In genomic region chr14:21092147-21093011, GRCh38 we compare ENCODE assay signal across 1 cellular context.
TF ChIP-seq lines count a peak whose summit lies in the region.

No MANE protein-coding gene starts in this region.

TF ChIP-seq in GM12878, 131 proteins besides CTCF, POLR2A, EP300 and RAD21 (continued from another document and continues in another):
- TF ChIP-seq TBL1XR1 (IDR thresholded peaks at IDR 0.05; ENCODE audit: low read depth, low read length) = peak; percentile 77; the same call in 1 of the 2 replicates
- TF ChIP-seq PRDM15 (CRISPR knock-in tag; IDR thresholded peaks at IDR 0.05) = no peak
- TF ChIP-seq ATF3 (IDR thresholded peaks at IDR 0.05; ENCODE audit: borderline replicate concordance, extremely low read depth, low read depth, low read length) = peak; percentile 88
- no peak for TF ChIP-seq ATF7 (IDR thresholded peaks at IDR 0.05; ENCODE audit: low read depth)
- TF ChIP-seq RBBP5 (conservative IDR thresholded peaks at IDR 0.05) = no peak
- TF ChIP-seq ZNF207 (IDR thresholded peaks at IDR 0.05; ENCODE audit: borderline replicate concordance) = 0 out of 2 replicates have a peak, but pooled peaks have one; percentile 47
- TF ChIP-seq TCF3 (IDR thresholded peaks at IDR 0.05; ENCODE audit: borderline replicate concordance, insufficient read depth, low read depth, low read length) = peak; percentile 56; the same call in 1 of the 2 replicates
- TF ChIP-seq SPI1 (IDR thresholded peaks at IDR 0.05; ENCODE audit: borderline replicate concordance, insufficient read depth, low read depth, low read length) = no peak
- TF ChIP-seq NFYA (IDR thresholded peaks at IDR 0.05; ENCODE audit: borderline replicate concordance, low read depth, low read length) = peak; percentile 33; the same call in 1 of the 2 replicates
- TF ChIP-seq CEBPZ (IDR thresholded peaks at IDR 0.05; ENCODE audit: low read depth, low read length) = no peak
- TF ChIP-seq MAX (IDR thresholded peaks at IDR 0.05; ENCODE audit: low read depth, low read length) = peak; percentile 31; the same call in 1 of the 2 replicates
- no peak for TF ChIP-seq PBX3 (IDR thresholded peaks at IDR 0.05; ENCODE audit: insufficient replicate concordance, low read depth, low read length)
- no peak for TF ChIP-seq USF2 (IDR thresholded peaks at IDR 0.05; ENCODE audit: borderline replicate concordance, low read depth, low read length)
- TF ChIP-seq CUX1 (IDR thresholded peaks at IDR 0.05; ENCODE audit: insufficient replicate concordance, low read depth, low read length) = no peak
- TF ChIP-seq E2F8 (IDR thresholded peaks at IDR 0.05; ENCODE audit: low read depth, partially characterized antibody) = no peak
- 0 out of 2 replicates have a peak, but pooled peaks have one; percentile 46 for TF ChIP-seq NR2F1 (conservative IDR thresholded peaks at IDR 0.05)
- peak; percentile 69; the same call in 1 of the 2 replicates for TF ChIP-seq CREM (IDR thresholded peaks at IDR 0.05; ENCODE audit: low read depth)
- 0 out of 3 replicates have a peak, but pooled peaks of 1 of the 2 experiments have one; percentile 17 for TF ChIP-seq EGR1 (IDR thresholded peaks at IDR 0.05; ENCODE audit: borderline replicate concordance in 1 of 2, low read depth in 2 of 2, low read length in 2 of 2)
- no peak for TF ChIP-seq BCL3 (IDR thresholded peaks at IDR 0.05; ENCODE audit: borderline replicate concordance, insufficient read depth, low read depth, low read length, poor library complexity, severe bottlenecking)
- TF ChIP-seq RCOR1 (conservative IDR thresholded peaks at IDR 0.05; ENCODE audit: low read depth, low read length) = no peak
- peak; percentile 57 for TF ChIP-seq IKZF1 (conservative IDR thresholded peaks at IDR 0.05)
- TF ChIP-seq IRF4 (IDR thresholded peaks at IDR 0.05; ENCODE audit: low read depth, low read length) = peak; percentile 66
- TF ChIP-seq ZBED1 (IDR thresholded peaks at IDR 0.05; ENCODE audit: borderline replicate concordance) = no peak
- no peak for TF ChIP-seq EED (IDR thresholded peaks at IDR 0.05; ENCODE audit: low read depth)
- no peak for TF ChIP-seq IRF5 (IDR thresholded peaks at IDR 0.05; ENCODE audit: borderline replicate concordance)
- TF ChIP-seq ZNF24 (IDR thresholded peaks at IDR 0.05) = peak; percentile 58
- no peak for TF ChIP-seq HDAC2 (IDR thresholded peaks at IDR 0.05)
- TF ChIP-seq RUNX3 (IDR thresholded peaks at IDR 0.05; ENCODE audit: low read length) = peak; percentile 61
- peak; percentile 29; the same call in 1 of the 2 replicates for TF ChIP-seq MXI1 (IDR thresholded peaks at IDR 0.05; ENCODE audit: low read depth, low read length)
- no peak for TF ChIP-seq MTA2 (IDR thresholded peaks at IDR 0.05; ENCODE audit: low read depth)
- TF ChIP-seq ELK1 (IDR thresholded peaks at IDR 0.05; ENCODE audit: low read depth, low read length) = no peak
- no peak for TF ChIP-seq SIN3A (IDR thresholded peaks at IDR 0.05; ENCODE audit: low read depth, low read length)
- TF ChIP-seq SMAD5 (IDR thresholded peaks at IDR 0.05; ENCODE audit: low read depth) = no peak
